24 cellular contexts compared by ENCODE assay signal in the genomic region with DNA sequence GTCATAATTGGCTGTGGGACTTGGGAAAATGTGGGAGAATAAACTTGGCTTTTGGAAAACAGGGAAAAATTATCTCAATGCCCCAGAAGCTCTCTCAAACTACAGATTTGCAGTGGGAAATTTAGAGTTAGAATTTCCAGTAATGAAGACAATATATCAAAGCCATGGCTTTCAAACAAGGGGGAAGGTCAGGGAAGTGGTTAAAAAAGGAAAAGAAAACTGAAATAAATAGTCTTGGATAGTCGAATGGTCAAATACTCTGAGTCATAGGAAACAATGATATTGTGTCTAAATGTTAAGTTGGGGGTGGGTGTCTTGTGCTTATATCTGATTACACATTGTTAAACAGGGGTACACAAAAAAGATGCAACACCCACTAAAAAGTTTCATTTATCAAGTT.
DNase-seq lines count a peak whose midpoint lies in the region; ATAC-seq, FAIRE-seq and TF ChIP-seq lines count a peak whose summit lies in the region.
"Had no signal": no experiment of that assay in that cellular context is flagged by ENCODE, and none has a peak within 500 bp of the region (broad histone marks: within the 10 kb centered on the region; RNA-seq: fewer than 3 reads in every experiment).

No MANE protein-coding gene starts in this region.

- H3K27ac ChIP-seq in A549: no peak overlapping the region
- H3K27ac ChIP-seq: 22Rv1, KMS-11, Peyer's patch, SJCRH30 had no signal

- peaks cover 12% of the 10 kb centered on the region for H3K36me3 Mint-ChIP-seq in osteocyte (ENCODE audit: unreplicated experiment)
- H3K36me3 Mint-ChIP-seq in activated CD4-positive, alpha-beta T cell treated with anti-CD3 and anti-CD28 coated beads, Interleukin-2, amount 10 ng/mL, durations not matched to agents 7 days and 5 days (ENCODE audit: low read depth): no peaks in the 10 kb centered on the region
- H3K36me3 Mint-ChIP-seq: CD14-positive monocyte had no signal

- no peak for ATAC-seq in A549
- ATAC-seq: GM12878 had no signal

- no peaks in the 10 kb centered on the region for H3K4me1 ChIP-seq in A549
- H3K4me1 ChIP-seq: Peyer's patch, SJCRH30 had no signal

- DNase-seq in A549 (ENCODE audit: low read depth in 1 of 2, low spot score in 1 of 2) (no peak), HT1080 (ENCODE audit: low read depth) (peak; percentile 25), dermis blood vessel endothelial cell (peak; percentile 28), osteocyte (ENCODE audit: extremely low spot score, unreplicated experiment) (no peak), germinal center (ENCODE audit: low spot score) (no peak), NCI-H128 (lab: John Stamatoyannopoulos, UW; ENCODE audit: unreplicated experiment) (no peak)
- DNase-seq in activated CD4-positive, alpha-beta T cell treated with anti-CD3 and anti-CD28 coated beads, Interleukin-2, amount 10 ng/mL, durations not matched to agents 7 days and 5 days: no peak
- no peak for DNase-seq in activated CD4-positive, alpha-beta T cell treated with anti-CD3 and anti-CD28 coated beads for 48 hours
- DNase-seq: DMS79; IMR-90; NCI-H1105; NCI-H2029 treated with DMSO at 0.1 percent for 48 hours; NCI-H345; NCI-H524; NCI-H774; NK-92 treated with Interleukin-12 subunit alpha and Interleukin-12 subunit beta, amount 100 ng/mL, for 24 hours; Peyer's patch; SJCRH30 had no signal

- CTCF ChIA-PET in A549 (lab: Yijun Ruan, JAX): no interaction called here
- CTCF ChIA-PET in activated CD4-positive, alpha-beta T cell treated with anti-CD3 and anti-CD28 coated beads, Interleukin-2, amount 10 ng/mL, durations not matched to agents 7 days and 5 days (lab: Charles Lee): no interaction called here

- H3K4me3 ChIP-seq in A549: no peak overlapping the region
- H3K4me3 ChIP-seq: GM12878, Peyer's patch, SJCRH30 had no signal

- TF ChIP-seq POLR2A in A549 (IDR thresholded peaks at IDR 0.05; ENCODE audit: low read length): no peak

- H3K9me3 Mint-ChIP-seq in osteocyte (ENCODE audit: unreplicated experiment): peaks cover 20% of the 10 kb centered on the region
- H3K9me3 Mint-ChIP-seq in activated CD4-positive, alpha-beta T cell treated with anti-CD3 and anti-CD28 coated beads, Interleukin-2, amount 10 ng/mL, durations not matched to agents 7 days and 5 days: peaks cover 2% of the 10 kb centered on the region

- TF ChIP-seq RAD21 in A549 (conservative IDR thresholded peaks at IDR 0.05 in 1 of 2, IDR thresholded peaks at IDR 0.05 in 1 of 2): no peak

- no peak overlapping the region for H3K4me3 Mint-ChIP-seq in osteocyte (ENCODE audit: unreplicated experiment)
- H3K4me3 Mint-ChIP-seq in activated CD4-positive, alpha-beta T cell treated with anti-CD3 and anti-CD28 coated beads, Interleukin-2, amount 10 ng/mL, durations not matched to agents 7 days and 5 days: no peak overlapping the region
- H3K4me3 Mint-ChIP-seq: B cell, CD14-positive monocyte had no signal

- H3K4me2 ChIP-seq in A549: no peak overlapping the region
- H3K4me2 ChIP-seq: KMS-11 had no signal

- peak overlapping the region; percentile 46 for H3K27ac Mint-ChIP-seq in osteocyte (ENCODE audit: unreplicated experiment)
- H3K27ac Mint-ChIP-seq in activated CD4-positive, alpha-beta T cell treated with anti-CD3 and anti-CD28 coated beads, Interleukin-2, amount 10 ng/mL, durations not matched to agents 7 days and 5 days: no peak overlapping the region
- H3K27ac Mint-ChIP-seq: B cell, CD14-positive monocyte had no signal

- TF ChIP-seq CTCF in A549 (IDR thresholded peaks at IDR 0.05) (no peak), osteocyte (IDR thresholded peaks at IDR 0.05) (no peak)

- 2% methylated on average over 1 of the region's 1 CpG for WGBS in A549 (ENCODE audit: missing lambda C conversion rate)

- no peak for TF ChIP-seq EP300 in A549 (IDR thresholded peaks at IDR 0.05)

- H3K4me1 Mint-ChIP-seq in osteocyte (ENCODE audit: unreplicated experiment): peaks cover 12% of the 10 kb centered on the region
- no peaks in the 10 kb centered on the region for H3K4me1 Mint-ChIP-seq in activated CD4-positive, alpha-beta T cell treated with anti-CD3 and anti-CD28 coated beads, Interleukin-2, amount 10 ng/mL, durations not matched to agents 7 days and 5 days
- H3K4me1 Mint-ChIP-seq: B cell, CD14-positive monocyte had no signal

- FAIRE-seq in A549 (lab: Jason Lieb, UNC): peak; percentile 92
- FAIRE-seq: GM12878, H1 had no signal

- POLR2A ChIA-PET in A549 (lab: Yijun Ruan, JAX): no interaction called here
- POLR2A ChIA-PET in activated CD4-positive, alpha-beta T cell treated with anti-CD3 and anti-CD28 coated beads, Interleukin-2, amount 10 ng/mL, durations not matched to agents 7 days and 5 days (lab: Charles Lee): no interaction called here

- H3K9me3 ChIP-seq in A549: no peaks in the 10 kb centered on the region
- H3K9me3 ChIP-seq: Peyer's patch, SJCRH30 had no signal

- no peaks in the 10 kb centered on the region for H3K27me3 Mint-ChIP-seq in osteocyte (ENCODE audit: unreplicated experiment)
- no peaks in the 10 kb centered on the region for H3K27me3 Mint-ChIP-seq in activated CD4-positive, alpha-beta T cell treated with anti-CD3 and anti-CD28 coated beads, Interleukin-2, amount 10 ng/mL, durations not matched to agents 7 days and 5 days
- H3K27me3 Mint-ChIP-seq: B cell had no signal

TF ChIP-seq in A549, 52 proteins besides CTCF, POLR2A, EP300 and RAD21:
- TF ChIP-seq FOSL2 (IDR thresholded peaks at IDR 0.05): no peak
- no peak for TF ChIP-seq FOSL2 (CRISPR knock-in tag; IDR thresholded peaks at IDR 0.05)
- no peak for TF ChIP-seq MAX (IDR thresholded peaks at IDR 0.05)
- no peak for TF ChIP-seq FOSB (CRISPR knock-in tag; IDR thresholded peaks at IDR 0.05)
- TF ChIP-seq HOXB5 (CRISPR knock-in tag; IDR thresholded peaks at IDR 0.05): no peak
- TF ChIP-seq RFX5 (IDR thresholded peaks at IDR 0.05): no peak
- TF ChIP-seq NR3C1 (IDR thresholded peaks at IDR 0.05): no peak
- TF ChIP-seq JUNB (IDR thresholded peaks at IDR 0.05): no peak
- TF ChIP-seq, protein P1, sequence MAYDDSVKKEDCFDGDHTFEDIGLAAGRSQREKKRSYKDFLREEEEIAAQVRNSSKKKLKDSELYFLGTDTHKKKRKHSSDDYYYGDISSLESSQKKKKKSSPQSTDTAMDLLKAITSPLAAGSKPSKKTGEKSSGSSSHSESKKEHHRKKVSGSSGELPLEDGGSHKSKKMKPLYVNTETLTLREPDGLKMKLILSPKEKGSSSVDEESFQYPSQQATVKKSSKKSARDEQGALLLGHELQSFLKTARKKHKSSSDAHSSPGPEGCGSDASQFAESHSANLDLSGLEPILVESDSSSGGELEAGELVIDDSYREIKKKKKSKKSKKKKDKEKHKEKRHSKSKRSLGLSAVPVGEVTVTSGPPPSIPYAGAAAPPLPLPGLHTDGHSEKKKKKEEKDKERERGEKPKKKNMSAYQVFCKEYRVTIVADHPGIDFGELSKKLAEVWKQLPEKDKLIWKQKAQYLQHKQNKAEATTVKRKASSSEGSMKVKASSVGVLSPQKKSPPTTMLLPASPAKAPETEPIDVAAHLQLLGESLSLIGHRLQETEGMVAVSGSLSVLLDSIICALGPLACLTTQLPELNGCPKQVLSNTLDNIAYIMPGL (CRISPR knock-in tag; IDR thresholded peaks at IDR 0.05; ENCODE audit: borderline replicate concordance): no peak
- TF ChIP-seq ESRRA (IDR thresholded peaks at IDR 0.05; ENCODE audit: borderline replicate concordance, low read length): no peak
- no peak for TF ChIP-seq CBX2 (IDR thresholded peaks at IDR 0.05; ENCODE audit: borderline replicate concordance, low read depth)
- no peak for TF ChIP-seq HOXA7 (CRISPR knock-in tag; IDR thresholded peaks at IDR 0.05)
- no peak for TF ChIP-seq ZFP36 (IDR thresholded peaks at IDR 0.05; ENCODE audit: borderline replicate concordance, partially characterized antibody)
- no peak for TF ChIP-seq CEBPB (IDR thresholded peaks at IDR 0.05)
- TF ChIP-seq SMC3 (IDR thresholded peaks at IDR 0.05): no peak
- no peak for TF ChIP-seq PHF8 (IDR thresholded peaks at IDR 0.05; ENCODE audit: borderline replicate concordance, low read depth)
- TF ChIP-seq, protein P2, sequence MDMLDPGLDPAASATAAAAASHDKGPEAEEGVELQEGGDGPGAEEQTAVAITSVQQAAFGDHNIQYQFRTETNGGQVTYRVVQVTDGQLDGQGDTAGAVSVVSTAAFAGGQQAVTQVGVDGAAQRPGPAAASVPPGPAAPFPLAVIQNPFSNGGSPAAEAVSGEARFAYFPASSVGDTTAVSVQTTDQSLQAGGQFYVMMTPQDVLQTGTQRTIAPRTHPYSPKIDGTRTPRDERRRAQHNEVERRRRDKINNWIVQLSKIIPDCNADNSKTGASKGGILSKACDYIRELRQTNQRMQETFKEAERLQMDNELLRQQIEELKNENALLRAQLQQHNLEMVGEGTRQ (IDR thresholded peaks at IDR 0.05): no peak
- no peak for TF ChIP-seq ZC3H11A (IDR thresholded peaks at IDR 0.05)
- TF ChIP-seq MYC (IDR thresholded peaks at IDR 0.05; ENCODE audit: borderline replicate concordance, low read length): no peak

Comparison
In these comparisons a context has a peak if more than half of its experiments do, and no peak if none do; other contexts are left out.
1. DNase-seq: peak in HT1080 (single experiment) and dermis blood vessel endothelial cell (single experiment); none in A549 (0 of 2), osteocyte (single experiment), germinal center (single experiment), NCI-H128 (single experiment), activated CD4-positive, alpha-beta T cell treated with anti-CD3 and anti-CD28 coated beads, Interleukin-2, amount 10 ng/mL, durations not matched to agents 7 days and 5 days (single experiment) and activated CD4-positive, alpha-beta T cell treated with anti-CD3 and anti-CD28 coated beads for 48 hours (single experiment).